In genomic region chr4:155377281-155377680, GRCh38 we compare ENCODE assay signal across 8 cellular contexts. TPM values are rescaled to one million over a fixed set of nuclear protein-coding genes. Genes with fewer than 3 reads are reported as not detected.
DNase-seq lines count a peak whose midpoint lies in the region; ATAC-seq and TF ChIP-seq lines count a peak whose summit lies in the region.

No MANE protein-coding gene starts in this region.

- TF ChIP-seq CTCF in fibroblast of villous mesenchyme (IDR thresholded peaks at IDR 0.05; ENCODE audit: insufficient read depth, low read depth, low read length): no peak

- H3K27ac Mint-ChIP-seq in activated CD4-positive, alpha-beta T cell treated with anti-CD3 and anti-CD28 coated beads, Interleukin-2, amount 10 ng/mL, durations not matched to agents 7 days and 5 days: peak overlapping the region; percentile 37
- H3K27ac Mint-ChIP-seq in T-helper 17 cell: peak overlapping the region; percentile 94

- no peaks in the 10 kb centered on the region for H3K9me3 Mint-ChIP-seq in activated CD4-positive, alpha-beta T cell treated with anti-CD3 and anti-CD28 coated beads, Interleukin-2, amount 10 ng/mL, durations not matched to agents 7 days and 5 days

- no peaks in the 10 kb centered on the region for H3K36me3 Mint-ChIP-seq in activated CD4-positive, alpha-beta T cell treated with anti-CD3 and anti-CD28 coated beads, Interleukin-2, amount 10 ng/mL, durations not matched to agents 7 days and 5 days (ENCODE audit: low read depth)
- H3K36me3 Mint-ChIP-seq in T-helper 17 cell (ENCODE audit: low read depth): no peaks in the 10 kb centered on the region

- DNase-seq in activated CD4-positive, alpha-beta T cell treated with anti-CD3 and anti-CD28 coated beads, Interleukin-2, amount 10 ng/mL, durations not matched to agents 7 days and 5 days: no peak
- no peak for DNase-seq in activated CD4-positive, alpha-beta T cell treated with anti-CD3 and anti-CD28 coated beads for 48 hours
- DNase-seq in T-helper 17 cell (no peak), fibroblast of villous mesenchyme (ENCODE audit: low read depth) (peak; percentile 8), stromal cell of bone marrow (ENCODE audit: low read depth) (peak; percentile 17), mesenteric fat pad (ENCODE audit: low spot score) (no peak), NCI-H1048 (lab: John Stamatoyannopoulos, UW) (no peak)

- no peaks in the 10 kb centered on the region for H3K27me3 Mint-ChIP-seq in activated CD4-positive, alpha-beta T cell treated with anti-CD3 and anti-CD28 coated beads, Interleukin-2, amount 10 ng/mL, durations not matched to agents 7 days and 5 days
- no peaks in the 10 kb centered on the region for H3K27me3 Mint-ChIP-seq in T-helper 17 cell

- H3K9me3 ChIP-seq in T-helper 17 cell (ENCODE audit: control insufficient read depth, low read length, poor library complexity, severe bottlenecking): no peaks in the 10 kb centered on the region

- peak overlapping the region; percentile 80 for H3K4me3 ChIP-seq in fibroblast of villous mesenchyme (ENCODE audit: low read depth, low read length)

- POLR2A ChIA-PET in activated CD4-positive, alpha-beta T cell treated with anti-CD3 and anti-CD28 coated beads, Interleukin-2, amount 10 ng/mL, durations not matched to agents 7 days and 5 days (lab: Charles Lee): no interaction called here

- ATAC-seq in T-helper 17 cell (no peak), HG03521 (IDR thresholded peaks at IDR 0.05; ENCODE audit: unreplicated experiment) (no peak)

- peaks cover 20% of the 10 kb centered on the region for H3K4me1 Mint-ChIP-seq in activated CD4-positive, alpha-beta T cell treated with anti-CD3 and anti-CD28 coated beads, Interleukin-2, amount 10 ng/mL, durations not matched to agents 7 days and 5 days
- peaks cover 8% of the 10 kb centered on the region for H3K4me1 Mint-ChIP-seq in T-helper 17 cell

- H3K4me3 Mint-ChIP-seq in activated CD4-positive, alpha-beta T cell treated with anti-CD3 and anti-CD28 coated beads, Interleukin-2, amount 10 ng/mL, durations not matched to agents 7 days and 5 days: peak overlapping the region; percentile 87
- peak overlapping the region; percentile 89 for H3K4me3 Mint-ChIP-seq in T-helper 17 cell

- CTCF ChIA-PET in activated CD4-positive, alpha-beta T cell treated with anti-CD3 and anti-CD28 coated beads, Interleukin-2, amount 10 ng/mL, durations not matched to agents 7 days and 5 days (lab: Charles Lee): no interaction called here

RNA-seq across cellular contexts. Expression of gene MAP9, which starts 0.5 kb away (rescaled TPM):
- total RNA-seq in activated CD4-positive, alpha-beta T cell treated with anti-CD3 and anti-CD28 coated beads, Interleukin-2, amount 10 ng/mL, durations not matched to agents 7 days and 5 days: 1 to 10 TPM; 3.1 to 4.2 TPM
- 10 to 100 TPM; 19.5 to 29.7 TPM for total RNA-seq in T-helper 17 cell
- total RNA-seq in fibroblast of villous mesenchyme: 11.3 and 17.7 TPM in 2 replicates
- 4.9 TPM for total RNA-seq in mesenteric fat pad

Comparison
In these comparisons a context has a peak if more than half of its experiments do, and no peak if none do; other contexts are left out.
1. DNase-seq: peak in fibroblast of villous mesenchyme (single experiment) and stromal cell of bone marrow (single experiment); none in activated CD4-positive, alpha-beta T cell treated with anti-CD3 and anti-CD28 coated beads, Interleukin-2, amount 10 ng/mL, durations not matched to agents 7 days and 5 days (single experiment), activated CD4-positive, alpha-beta T cell treated with anti-CD3 and anti-CD28 coated beads for 48 hours (single experiment), T-helper 17 cell (0 of 3), mesenteric fat pad (single experiment) and NCI-H1048 (single experiment).